ENCODE assay signal across 34 cellular contexts in the genomic region with DNA sequence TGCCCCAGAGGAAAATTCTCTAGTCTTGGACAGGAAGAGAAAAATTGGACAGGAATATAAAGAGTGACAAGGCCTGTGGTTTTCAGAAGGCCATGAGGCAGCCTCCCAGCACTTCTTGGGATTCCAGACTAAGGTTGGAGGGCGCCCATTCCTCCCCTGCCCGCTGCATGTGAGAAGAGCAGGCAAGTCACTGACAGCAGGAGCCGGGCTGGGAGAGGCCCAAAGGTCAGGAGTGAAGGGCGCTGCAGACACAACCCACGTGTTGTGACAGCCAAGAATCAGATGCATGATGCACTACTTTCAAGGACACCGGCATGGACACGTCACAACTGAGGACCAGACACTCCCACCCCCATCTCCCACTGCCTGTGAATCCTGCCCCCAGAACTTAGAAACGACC.
"Had no signal": no experiment of that assay in that cellular context is flagged by ENCODE, and none has a peak within 500 bp of the region (broad histone marks: within the 10 kb centered on the region; RNA-seq: fewer than 3 reads in every experiment).

No MANE protein-coding gene starts in this region.

- DNase-seq: activated CD4-positive, alpha-beta T cell treated with anti-CD3 and anti-CD28 coated beads, Interleukin-2, amount 10 ng/mL, durations not matched to agents 24 days and 14 days; activated CD4-positive, alpha-beta T cell treated with anti-CD3 and anti-CD28 coated beads, Interleukin-2, amount 50 U/mL, for 4 hours; activated CD4-positive, CD25-positive, alpha-beta regulatory T cell; activated CD8-positive, alpha-beta T cell treated with anti-CD3 and anti-CD28 coated beads for 36 hours; activated effector memory CD4-positive, alpha-beta T cell treated with anti-CD3 and anti-CD28 coated beads, Interleukin-2, amount 50 U/mL, for 16 hours; activated naive CD4-positive, alpha-beta T cell; activated naive CD4-positive, alpha-beta T cell treated with anti-CD3 and anti-CD28 coated beads, Interleukin-2, amount 50 U/mL, for 16 hours; activated naive CD8-positive, alpha-beta T cell treated with anti-CD3 and anti-CD28 coated beads for 36 hours; activated T-cell treated with anti-CD3 and anti-CD28 coated beads, Interleukin-2, amount 50 U/mL, for 1 hour; activated T-cell treated with anti-CD3 and anti-CD28 coated beads, Interleukin-2, amount 50 U/mL, for 72 hours; amniotic stem cell; aorta; brain microvascular endothelial cell; NCI-H1092 treated with DMSO at 0.1 percent for 48 hours; NCI-H1417; NCI-H146; NCI-H187; NCI-H2029 treated with DMSO at 0.1 percent for 48 hours; NCI-H2107; NCI-H2171; NCI-H510A; NCI-H526; NCI-H748 treated with DMSO at 0.1 percent for 48 hours; NK-92 treated with Interleukin-12 subunit alpha and Interleukin-12 subunit beta, amount 100 ng/mL, for 24 hours; PC-3; Peyer's patch; RPMI8226; SHP77; SJCRH30; T1000; WERI-Rb-1 had no signal

- H3K27me3 Mint-ChIP-seq: activated CD4-positive, alpha-beta T cell treated with anti-CD3 and anti-CD28 coated beads, Interleukin-2, amount 10 ng/mL, durations not matched to agents 24 days and 14 days had no signal

- H3K4me3 Mint-ChIP-seq: activated CD4-positive, alpha-beta T cell treated with anti-CD3 and anti-CD28 coated beads, Interleukin-2, amount 10 ng/mL, durations not matched to agents 24 days and 14 days; activated CD8-positive, alpha-beta T cell treated with anti-CD3 and anti-CD28 coated beads for 36 hours; activated naive CD8-positive, alpha-beta T cell treated with anti-CD3 and anti-CD28 coated beads for 36 hours; activated T-cell treated with anti-CD3 and anti-CD28 coated beads, Interleukin-2, amount 50 U/mL, for 72 hours; activated T-helper 17 cell treated with anti-CD3 and anti-CD28 coated beads, Interleukin-2, amount 50 U/mL, for 72 hours had no signal

- ATAC-seq: activated CD8-positive, alpha-beta T cell treated with anti-CD3 and anti-CD28 coated beads for 36 hours; activated T-cell treated with anti-CD3 and anti-CD28 coated beads, Interleukin-2, amount 50 U/mL, for 72 hours; activated T-helper 17 cell treated with anti-CD3 and anti-CD28 coated beads, Interleukin-2, amount 50 U/mL, for 72 hours; PC-3 had no signal

- H3K4me1 ChIP-seq: Peyer's patch, SJCRH30 had no signal

- H3K9ac ChIP-seq: KMS-11 had no signal

- H3K27me3 ChIP-seq: brain microvascular endothelial cell, Peyer's patch, SJCRH30 had no signal

- H3K9me3 Mint-ChIP-seq: activated CD4-positive, alpha-beta T cell treated with anti-CD3 and anti-CD28 coated beads, Interleukin-2, amount 10 ng/mL, durations not matched to agents 24 days and 14 days; activated CD8-positive, alpha-beta T cell treated with anti-CD3 and anti-CD28 coated beads for 36 hours; activated naive CD8-positive, alpha-beta T cell treated with anti-CD3 and anti-CD28 coated beads for 36 hours; activated T-cell treated with anti-CD3 and anti-CD28 coated beads, Interleukin-2, amount 50 U/mL, for 72 hours had no signal

- H3K4me3 ChIP-seq: Peyer's patch, SJCRH30, SK-N-MC had no signal

- H3K27ac ChIP-seq: brain microvascular endothelial cell, KMS-11, Peyer's patch, SJCRH30, SK-N-MC, WERI-Rb-1 had no signal

- H3K4me2 ChIP-seq: KMS-11 had no signal

- H3K36me3 Mint-ChIP-seq: activated naive CD8-positive, alpha-beta T cell treated with anti-CD3 and anti-CD28 coated beads for 36 hours had no signal

- H3K4me1 Mint-ChIP-seq: activated CD4-positive, alpha-beta T cell treated with anti-CD3 and anti-CD28 coated beads, Interleukin-2, amount 10 ng/mL, durations not matched to agents 24 days and 14 days; activated naive CD8-positive, alpha-beta T cell treated with anti-CD3 and anti-CD28 coated beads for 36 hours; activated T-helper 17 cell treated with anti-CD3 and anti-CD28 coated beads, Interleukin-2, amount 50 U/mL, for 72 hours had no signal

- H3K9me3 ChIP-seq: Peyer's patch, SJCRH30 had no signal

- H3K27ac Mint-ChIP-seq: activated CD4-positive, alpha-beta T cell treated with anti-CD3 and anti-CD28 coated beads, Interleukin-2, amount 10 ng/mL, durations not matched to agents 24 days and 14 days; activated CD8-positive, alpha-beta T cell treated with anti-CD3 and anti-CD28 coated beads for 36 hours; activated naive CD8-positive, alpha-beta T cell treated with anti-CD3 and anti-CD28 coated beads for 36 hours; activated T-cell treated with anti-CD3 and anti-CD28 coated beads, Interleukin-2, amount 50 U/mL, for 72 hours; activated T-helper 17 cell treated with anti-CD3 and anti-CD28 coated beads, Interleukin-2, amount 50 U/mL, for 72 hours had no signal

- H3K36me3 ChIP-seq: brain microvascular endothelial cell, Peyer's patch, SJCRH30, WERI-Rb-1 had no signal
